Comparison of ENCODE assay signal across 1 cellular context in the genomic region with DNA sequence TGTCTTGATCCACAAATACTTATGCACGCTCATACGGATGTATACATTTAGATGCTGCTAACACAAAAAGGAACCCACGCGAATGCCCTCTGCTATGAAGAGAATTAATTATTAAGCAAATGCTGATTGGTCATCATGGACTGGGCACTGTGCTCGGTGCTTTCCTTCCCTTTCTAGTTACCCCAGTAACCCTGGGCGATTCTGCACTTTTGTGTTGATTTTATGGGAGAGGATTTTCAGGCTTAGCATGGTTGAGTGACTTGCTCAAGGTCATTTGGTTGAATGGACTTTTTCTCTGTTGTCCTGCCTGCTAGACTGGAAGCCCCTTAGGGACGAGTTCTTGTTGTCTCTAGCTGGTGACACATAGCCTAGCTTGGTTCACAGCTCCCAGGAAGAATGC.
TF ChIP-seq lines count a peak whose summit lies in the region.

No MANE protein-coding gene starts in this region.

TF ChIP-seq in HepG2, 621 proteins besides CTCF, POLR2A, EP300 and RAD21 (continued from another document):
- TF ChIP-seq, protein P1, sequence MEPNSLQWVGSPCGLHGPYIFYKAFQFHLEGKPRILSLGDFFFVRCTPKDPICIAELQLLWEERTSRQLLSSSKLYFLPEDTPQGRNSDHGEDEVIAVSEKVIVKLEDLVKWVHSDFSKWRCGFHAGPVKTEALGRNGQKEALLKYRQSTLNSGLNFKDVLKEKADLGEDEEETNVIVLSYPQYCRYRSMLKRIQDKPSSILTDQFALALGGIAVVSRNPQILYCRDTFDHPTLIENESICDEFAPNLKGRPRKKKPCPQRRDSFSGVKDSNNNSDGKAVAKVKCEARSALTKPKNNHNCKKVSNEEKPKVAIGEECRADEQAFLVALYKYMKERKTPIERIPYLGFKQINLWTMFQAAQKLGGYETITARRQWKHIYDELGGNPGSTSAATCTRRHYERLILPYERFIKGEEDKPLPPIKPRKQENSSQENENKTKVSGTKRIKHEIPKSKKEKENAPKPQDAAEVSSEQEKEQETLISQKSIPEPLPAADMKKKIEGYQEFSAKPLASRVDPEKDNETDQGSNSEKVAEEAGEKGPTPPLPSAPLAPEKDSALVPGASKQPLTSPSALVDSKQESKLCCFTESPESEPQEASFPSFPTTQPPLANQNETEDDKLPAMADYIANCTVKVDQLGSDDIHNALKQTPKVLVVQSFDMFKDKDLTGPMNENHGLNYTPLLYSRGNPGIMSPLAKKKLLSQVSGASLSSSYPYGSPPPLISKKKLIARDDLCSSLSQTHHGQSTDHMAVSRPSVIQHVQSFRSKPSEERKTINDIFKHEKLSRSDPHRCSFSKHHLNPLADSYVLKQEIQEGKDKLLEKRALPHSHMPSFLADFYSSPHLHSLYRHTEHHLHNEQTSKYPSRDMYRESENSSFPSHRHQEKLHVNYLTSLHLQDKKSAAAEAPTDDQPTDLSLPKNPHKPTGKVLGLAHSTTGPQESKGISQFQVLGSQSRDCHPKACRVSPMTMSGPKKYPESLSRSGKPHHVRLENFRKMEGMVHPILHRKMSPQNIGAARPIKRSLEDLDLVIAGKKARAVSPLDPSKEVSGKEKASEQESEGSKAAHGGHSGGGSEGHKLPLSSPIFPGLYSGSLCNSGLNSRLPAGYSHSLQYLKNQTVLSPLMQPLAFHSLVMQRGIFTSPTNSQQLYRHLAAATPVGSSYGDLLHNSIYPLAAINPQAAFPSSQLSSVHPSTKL (CRISPR knock-in tag; IDR thresholded peaks at IDR 0.05): peak; percentile 21; the same call in 1 of the 2 replicates
- TF ChIP-seq GATAD2A (CRISPR knock-in tag; IDR thresholded peaks at IDR 0.05): peak; percentile 20; the same call in 1 of the 2 replicates
